12 cellular contexts compared by ENCODE assay signal in the genomic region with DNA sequence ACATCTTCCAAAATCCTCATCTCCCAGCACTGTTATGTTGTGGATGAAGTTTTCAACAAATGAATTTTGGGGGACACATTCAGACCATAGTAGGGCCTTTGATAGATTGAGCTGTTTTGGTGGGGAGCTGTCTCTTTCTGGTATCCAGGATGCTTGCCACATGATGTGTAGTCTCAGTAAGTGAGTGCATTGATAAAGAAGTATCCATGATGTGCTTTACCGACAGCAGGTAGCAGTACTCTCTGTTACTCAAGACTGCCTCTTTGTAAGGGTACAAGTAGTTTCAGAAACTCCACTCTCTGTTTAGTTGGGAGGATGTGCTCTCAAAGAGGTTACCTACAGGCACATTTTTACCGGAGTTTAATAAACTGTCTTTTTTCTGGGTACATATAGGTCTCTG.
"Had no signal": no experiment of that assay in that cellular context is flagged by ENCODE, and none has a peak within 500 bp of the region (broad histone marks: within the 10 kb centered on the region; RNA-seq: fewer than 3 reads in every experiment).

No MANE protein-coding gene starts in this region.

- H3K4me3 Mint-ChIP-seq: activated CD8-positive, alpha-beta memory T cell treated with anti-CD3 and anti-CD28 coated beads, Interleukin-2, amount 10 ng/mL, durations not matched to agents 7 days and 5 days; stimulated activated naive B cell treated with anti-CD40 and anti-IgM and Interleukin-4, amounts not matched to agents 10 μg/mL and 1 μg/mL and 100 μg/mL, for 72 hours had no signal

- DNase-seq: activated CD4-positive, alpha-beta T cell treated with anti-CD3 and anti-CD28 coated beads, Interleukin-2, amount 50 U/mL, for 1 hour; activated CD4-positive, CD25-positive, alpha-beta regulatory T cell; activated CD8-positive, alpha-beta memory T cell treated with anti-CD3 and anti-CD28 coated beads, Interleukin-2, amount 10 ng/mL, durations not matched to agents 7 days and 5 days; activated T-cell treated with anti-CD3 and anti-CD28 coated beads, Interleukin-2, amount 50 U/mL, for 48 hours; amniotic stem cell; left lung; mammary epithelial cell; stimulated activated CD4-positive, alpha-beta T cell treated with anti-CD3 and anti-CD28 coated beads, Interleukin-12 subunit alpha, Interleukin-12 subunit beta, amount 100 ng/mL, for 4 hours; stimulated activated CD4-positive, alpha-beta T cell treated with anti-CD3 and anti-CD28 coated beads, Interleukin-2, amount 100 ng/mL, for 24 hours; stimulated activated naive B cell treated with anti-CD40 and anti-IgM and Interleukin-4, amounts not matched to agents 10 μg/mL and 1 μg/mL and 100 μg/mL, for 72 hours; thyroid gland had no signal

- H3K27ac Mint-ChIP-seq: activated CD8-positive, alpha-beta memory T cell treated with anti-CD3 and anti-CD28 coated beads, Interleukin-2, amount 10 ng/mL, durations not matched to agents 7 days and 5 days; stimulated activated naive B cell treated with anti-CD40 and anti-IgM and Interleukin-4, amounts not matched to agents 10 μg/mL and 1 μg/mL and 100 μg/mL, for 72 hours had no signal

- ATAC-seq: activated CD8-positive, alpha-beta memory T cell treated with anti-CD3 and anti-CD28 coated beads, Interleukin-2, amount 10 ng/mL, durations not matched to agents 7 days and 5 days; esophagus mucosa; left lung; stimulated activated naive B cell treated with anti-CD40 and anti-IgM and Interleukin-4, amounts not matched to agents 10 μg/mL and 1 μg/mL and 100 μg/mL, for 72 hours had no signal

- H3K9me3 Mint-ChIP-seq: stimulated activated naive B cell treated with anti-CD40 and anti-IgM and Interleukin-4, amounts not matched to agents 10 μg/mL and 1 μg/mL and 100 μg/mL, for 72 hours had no signal

- H3K27me3 Mint-ChIP-seq: activated CD8-positive, alpha-beta memory T cell treated with anti-CD3 and anti-CD28 coated beads, Interleukin-2, amount 10 ng/mL, durations not matched to agents 7 days and 5 days; stimulated activated naive B cell treated with anti-CD40 and anti-IgM and Interleukin-4, amounts not matched to agents 10 μg/mL and 1 μg/mL and 100 μg/mL, for 72 hours had no signal
